ENCODE assay signal across 23 cellular contexts in the genomic region with DNA sequence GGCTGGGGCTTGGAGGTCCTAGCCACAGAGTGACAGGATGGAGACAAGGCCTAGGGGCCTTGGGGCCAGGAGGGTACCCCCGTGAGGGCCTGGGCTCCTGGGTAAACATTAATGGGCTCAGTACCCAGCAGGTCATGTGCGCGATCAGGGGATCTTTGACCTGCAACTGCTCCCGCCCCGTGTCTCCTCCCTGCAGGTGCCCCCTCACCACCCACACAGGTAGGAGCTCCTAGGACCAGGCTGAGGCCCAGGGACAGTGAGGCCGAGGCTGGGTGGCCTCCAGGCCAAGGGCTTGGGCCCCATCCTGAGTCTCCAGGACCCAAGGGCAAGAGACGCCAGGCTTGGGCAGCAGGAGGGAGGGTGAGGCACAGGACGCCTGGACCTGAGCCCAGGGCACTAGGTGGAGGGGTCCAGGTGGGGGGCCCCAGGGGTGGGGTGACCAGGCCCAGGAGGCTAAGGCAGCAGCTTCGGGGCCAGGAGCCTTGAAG. TPM values are rescaled to one million over a fixed set of nuclear protein-coding genes. Genes with fewer than 3 reads are reported as not detected.
"Had no signal": no experiment of that assay in that cellular context is flagged by ENCODE, and none has a peak within 500 bp of the region (broad histone marks: within the 10 kb centered on the region; RNA-seq: fewer than 3 reads in every experiment).

A gene (plus strand): TSS at position 182 of the 488 bp plus-strand sequence. CDS start 802 bp downstream, outside the sequence.

- H3K4me3 ChIP-seq: esophagus muscularis mucosa, gastrocnemius medialis, heart right ventricle, lung, sigmoid colon, skin epidermis, stomach, thoracic aorta, transverse colon had no signal

- DNase-seq: effector memory CD8-positive, alpha-beta T cell; gastrocnemius medialis; heart right ventricle; left colon; left ventricle myocardium superior; mesendoderm; naive B cell; posterior cingulate gyrus; sigmoid colon; stimulated activated CD4-positive, alpha-beta T cell treated with anti-CD3 and anti-CD28 coated beads, Interleukin-12 subunit alpha, Interleukin-12 subunit beta, amount 100 ng/mL, for 4 hours; stimulated activated naive CD4-positive, alpha-beta T cell; stomach; substantia nigra; transverse colon had no signal

- ATAC-seq: effector memory CD8-positive, alpha-beta T cell; gastrocnemius medialis; heart right ventricle; left ventricle myocardium superior had no signal

- H3K9me3 ChIP-seq: esophagus muscularis mucosa, gastrocnemius medialis, heart right ventricle, sigmoid colon, stomach, thoracic aorta, transverse colon had no signal

- H3K27ac ChIP-seq: epithelial cell of prostate, esophagus muscularis mucosa, gastrocnemius medialis, heart right ventricle, sigmoid colon, skin epidermis, stomach, thoracic aorta, transverse colon had no signal

- H3K36me3 ChIP-seq: esophagus muscularis mucosa, gastrocnemius medialis, heart right ventricle, sigmoid colon, stomach, thoracic aorta, transverse colon had no signal

RNA-seq across cellular contexts. Expression of the gene that starts here (rescaled TPM):
- total RNA-seq: esophagus muscularis mucosa, fibroblast of villous mesenchyme, gastrocnemius medialis, heart right ventricle, left colon, left ventricle myocardium superior, osteocyte, pulmonary artery endothelial cell, sigmoid colon, transverse colon, ureter had no signal
- polyA plus RNA-seq: heart right ventricle, sigmoid colon had no signal
